ENCODE assay signal across 15 cellular contexts in genomic region chr2:115609978-115610377, GRCh38.
"Had no signal": no experiment of that assay in that cellular context is flagged by ENCODE, and none has a peak within 500 bp of the region (broad histone marks: within the 10 kb centered on the region; RNA-seq: fewer than 3 reads in every experiment).

No MANE protein-coding gene starts in this region.

- H3K36me3 ChIP-seq: prostate gland, right atrium auricular region, transverse colon had no signal

- H2AFZ ChIP-seq: hepatocyte had no signal

- ATAC-seq: effector memory CD8-positive, alpha-beta T cell; left colon had no signal

- H3K27me3 ChIP-seq: hepatocyte, right atrium auricular region, transverse colon had no signal

- H3K4me2 ChIP-seq: hepatocyte had no signal

- H3K9me3 Mint-ChIP-seq: neural crest cell had no signal

- H3K79me2 ChIP-seq: hepatocyte had no signal

- H3K27me3 Mint-ChIP-seq: activated naive CD8-positive, alpha-beta T cell; effector memory CD8-positive, alpha-beta T cell; stimulated activated naive CD8-positive, alpha-beta T cell treated with anti-CD3 and anti-CD28 coated beads, Interleukin-15, Interleukin-2, amounts not matched to agents 100 ng/mL and 50 ng/mL, for 24 hours had no signal

- H3K36me3 Mint-ChIP-seq: activated naive CD8-positive, alpha-beta T cell had no signal

- H3K4me1 ChIP-seq: prostate gland, right atrium auricular region, transverse colon had no signal

- H3K27ac ChIP-seq: hepatocyte, prostate gland, right atrium auricular region, transverse colon, VCaP had no signal

- H3K9me3 ChIP-seq: prostate gland, right atrium auricular region, transverse colon had no signal

- H3K27ac Mint-ChIP-seq: activated naive CD8-positive, alpha-beta T cell; effector memory CD8-positive, alpha-beta T cell; stimulated activated naive CD8-positive, alpha-beta T cell treated with anti-CD3 and anti-CD28 coated beads, Interleukin-15, Interleukin-2, amounts not matched to agents 100 ng/mL and 50 ng/mL, for 24 hours; T-helper 1 cell treated with Interleukin-12 subunit alpha and Interleukin-12 subunit beta and Interleukin-4 antibody, amounts not matched to agents 30 μg/mL and 1 μg/mL, for 36 hours had no signal

- H3K4me3 ChIP-seq: hepatocyte, prostate gland, right atrium auricular region, transverse colon had no signal

- H3K4me1 Mint-ChIP-seq: neural crest cell had no signal

- H3K4me3 Mint-ChIP-seq: activated naive CD8-positive, alpha-beta T cell; effector memory CD8-positive, alpha-beta T cell; neural crest cell; stimulated activated naive CD8-positive, alpha-beta T cell treated with anti-CD3 and anti-CD28 coated beads, Interleukin-15, Interleukin-2, amounts not matched to agents 100 ng/mL and 50 ng/mL, for 24 hours; T-helper 1 cell treated with Interleukin-12 subunit alpha and Interleukin-12 subunit beta and Interleukin-4 antibody, amounts not matched to agents 30 μg/mL and 1 μg/mL, for 36 hours had no signal

- DNase-seq: activated CD4-positive, CD25-positive, alpha-beta regulatory T cell treated with anti-CD3 and anti-CD28 coated beads, Interleukin-2, amount 50 U/mL, for 72 hours; activated gamma-delta T cell treated with Interleukin-2 at 50 U/mL for 16 hours; caudate nucleus; effector memory CD8-positive, alpha-beta T cell; left colon; stimulated activated CD4-positive, alpha-beta T cell treated with anti-CD3 and anti-CD28 coated beads, Interleukin-2, amount 100 ng/mL, for 24 hours; transverse colon had no signal
